In genomic region chr3:185822221-185822956, GRCh38 we compare ENCODE assay signal across 9 cellular contexts. TPM values are rescaled to one million over a fixed set of nuclear protein-coding genes. Genes with fewer than 3 reads are reported as not detected.
DNase-seq lines count a peak whose midpoint lies in the region; TF ChIP-seq lines count a peak whose summit lies in the region.
"Had no signal": no experiment of that assay in that cellular context is flagged by ENCODE, and none has a peak within 500 bp of the region (broad histone marks: within the 10 kb centered on the region; RNA-seq: fewer than 3 reads in every experiment).

No MANE protein-coding gene starts in this region.

- no peak overlapping the region for H2AK5ac ChIP-seq in H9 (ENCODE audit: insufficient read length, low read length)

- H3K18ac ChIP-seq in H9 (ENCODE audit: insufficient read length, low read depth, low read length) = no peak overlapping the region

- H3K27me3 Mint-ChIP-seq in H9 (ENCODE audit: low read depth) = peaks cover 14% of the 10 kb centered on the region

- TF ChIP-seq CTCF in H9 (conservative IDR thresholded peaks at IDR 0.05) (no peak), fibroblast of the aortic adventitia (IDR thresholded peaks at IDR 0.05; ENCODE audit: insufficient read depth, low read length) (no peak)

- H3K27me3 ChIP-seq in H9 (ENCODE audit: insufficient read depth, low read length) (no peaks in the 10 kb centered on the region), SJSA1 (replicated peaks) (no peaks in the 10 kb centered on the region)

- H3T11ph ChIP-seq in H9 (ENCODE audit: low read length) = no peak overlapping the region

- peak overlapping the region; percentile 91 to 98 for H3K4me3 Mint-ChIP-seq in H9

- H3K4me3 ChIP-seq in SJSA1 (peak overlapping the region; percentile 94), fibroblast of the aortic adventitia (ENCODE audit: low read depth, low read length) (peak overlapping the region; percentile 87)

- no peaks in the 10 kb centered on the region for H4K20me1 ChIP-seq in H9 (ENCODE audit: control insufficient read depth, insufficient read depth, insufficient read length)

- H3K36me3 Mint-ChIP-seq in H9 (ENCODE audit: insufficient read depth in 1 of 3, low read depth in 3 of 3) = peaks cover 13 to 14% (median 13%) of the 10 kb centered on the region in 3 experiments

- no CpG with 5 or more reads among the region's 9 CpGs for WGBS in H9 (ENCODE audit: extremely low coverage, insufficient read length, low lambda C conversion rate)

- no peaks in the 10 kb centered on the region for H3K79me1 ChIP-seq in H9 (ENCODE audit: insufficient read depth, low read depth, low read length, poor library complexity, severe bottlenecking)

- H4K5ac ChIP-seq in H9 (ENCODE audit: insufficient read length, low read depth, low read length) = no peak overlapping the region

- no peak overlapping the region for H3K56ac ChIP-seq in H9 (ENCODE audit: insufficient read length, low read depth, low read length)

- no peak overlapping the region for H3K27ac ChIP-seq in H9 (ENCODE audit: insufficient read length, low read depth, low read length)
- H3K27ac ChIP-seq in SJSA1 = peak overlapping the region; percentile 78

- H4K91ac ChIP-seq in H9 (ENCODE audit: insufficient read length, low read depth, low read length) = no peak overlapping the region

- no peak overlapping the region for H2BK5ac ChIP-seq in H9 (ENCODE audit: insufficient read length, low read length)

- no peak overlapping the region for H2BK120ac ChIP-seq in H9 (ENCODE audit: low read depth, low read length, poor library complexity, severe bottlenecking)

- H3K14ac ChIP-seq in H9 (ENCODE audit: insufficient read depth, low read length) = no peak overlapping the region

- H3K36me3 ChIP-seq in SJSA1 = peaks cover 19% of the 10 kb centered on the region

- H2BK12ac ChIP-seq in H9 (ENCODE audit: insufficient read length, low read depth, low read length) = no peak overlapping the region

- DNase-seq in H9 (no peak), SJSA1 (ENCODE audit: low read depth in 1 of 2, low spot score in 2 of 2) (peak in 1 of 2 experiments; percentile 73), fibroblast of the aortic adventitia (ENCODE audit: low read depth) (peak; percentile 75), renal cortical epithelial cell (ENCODE audit: low read depth) (peak; percentile 84), NCI-H526 treated with DMSO at 0.1 percent for 48 hours (lab: John Stamatoyannopoulos, UW) (no peak), NCI-H526 (lab: John Stamatoyannopoulos, UW) (no peak)
- DNase-seq in stimulated activated CD4-positive, alpha-beta T cell treated with anti-CD3 and anti-CD28 coated beads, Interleukin-2, amount 100 ng/mL, for 24 hours = no peak
- no peak for DNase-seq in activated CD4-positive, alpha-beta T cell treated with anti-CD3 and anti-CD28 coated beads, Interleukin-2, amount 50 U/mL, for 4 hours
- DNase-seq: activated CD4-positive, alpha-beta T cell treated with anti-CD3 and anti-CD28 coated beads, Interleukin-2, amount 50 U/mL, for 48 hours had no signal

- peaks cover 21% of the 10 kb centered on the region; the same call in 1 of the 2 replicates for H3K79me2 ChIP-seq in H9 (ENCODE audit: insufficient read depth, low read length)

- no peak overlapping the region for H4K8ac ChIP-seq in H9 (replicated peaks; ENCODE audit: insufficient read length, low read depth, low read length)

- H3K4me1 ChIP-seq in H9 (ENCODE audit: insufficient read depth, low read length) (peaks cover 11% of the 10 kb centered on the region), SJSA1 (replicated peaks) (peaks cover 24% of the 10 kb centered on the region)

- no peak overlapping the region for H3K4ac ChIP-seq in H9 (ENCODE audit: low read depth, low read length)

- no peak overlapping the region for H2BK20ac ChIP-seq in H9 (ENCODE audit: low read depth, low read length, poor library complexity, severe bottlenecking)

- H3K23ac ChIP-seq in H9 (ENCODE audit: insufficient read length, low read depth, low read length) = no peak overlapping the region

- H3K9me3 Mint-ChIP-seq in H9 = peaks cover 13 to 14% of the 10 kb centered on the region in 2 experiments

- no peak overlapping the region for H3K9ac ChIP-seq in H9 (ENCODE audit: extremely low read depth, insufficient read length, low read length)

- peaks cover 46 to 51% of the 10 kb centered on the region in 2 experiments for H3K4me1 Mint-ChIP-seq in H9

- peak overlapping the region; percentile 50 for H3K4me2 ChIP-seq in H9 (ENCODE audit: insufficient read depth, insufficient read length, low read length)

- peak overlapping the region; percentile 84 to 98 (median 94); a peak in 4 of 7 replicates for H3K27ac Mint-ChIP-seq in H9

- H2BK15ac ChIP-seq in H9 (ENCODE audit: low read depth, low read length) = no peak overlapping the region

- peaks cover 8% of the 10 kb centered on the region for H3K23me2 ChIP-seq in H9 (ENCODE audit: insufficient read length, low read depth, low read length, poor library complexity, severe bottlenecking)

- no peak overlapping the region for H2AFZ ChIP-seq in H9 (ENCODE audit: low read length)

- H3K9me3 ChIP-seq in H9 (ENCODE audit: control insufficient read depth, low read depth, low read length) (peaks cover 2% of the 10 kb centered on the region), SJSA1 (replicated peaks) (no peaks in the 10 kb centered on the region)

RNA-seq across cellular contexts. Expression of gene IGF2BP2, which starts 2.5 kb away (rescaled TPM):
- total RNA-seq in H9 (2021) = 122 and 130 TPM in 2 replicates
- total RNA-seq in SJSA1 (2014; rRNA removed; shearing (Covaris generic)) = 37.9 and 96.5 TPM in 2 replicates
- 40.1 and 99.3 TPM in 2 replicates for total RNA-seq in fibroblast of the aortic adventitia (ENCODE audit: low replicate concordance)
- 33.5 and 65.1 TPM in 2 replicates for total RNA-seq in renal cortical epithelial cell

Comparison
In these comparisons a context has a peak if more than half of its experiments do, and no peak if none do; other contexts are left out.
1. DNase-seq: peak in fibroblast of the aortic adventitia (single experiment) and renal cortical epithelial cell (single experiment); none in H9 (single experiment), stimulated activated CD4-positive, alpha-beta T cell treated with anti-CD3 and anti-CD28 coated beads, Interleukin-2, amount 100 ng/mL, for 24 hours (0 of 2), activated CD4-positive, alpha-beta T cell treated with anti-CD3 and anti-CD28 coated beads, Interleukin-2, amount 50 U/mL, for 4 hours (0 of 2), NCI-H526 treated with DMSO at 0.1 percent for 48 hours (single experiment) and NCI-H526 (0 of 2).